ENCODE assay signal across 19 cellular contexts in the genomic region with DNA sequence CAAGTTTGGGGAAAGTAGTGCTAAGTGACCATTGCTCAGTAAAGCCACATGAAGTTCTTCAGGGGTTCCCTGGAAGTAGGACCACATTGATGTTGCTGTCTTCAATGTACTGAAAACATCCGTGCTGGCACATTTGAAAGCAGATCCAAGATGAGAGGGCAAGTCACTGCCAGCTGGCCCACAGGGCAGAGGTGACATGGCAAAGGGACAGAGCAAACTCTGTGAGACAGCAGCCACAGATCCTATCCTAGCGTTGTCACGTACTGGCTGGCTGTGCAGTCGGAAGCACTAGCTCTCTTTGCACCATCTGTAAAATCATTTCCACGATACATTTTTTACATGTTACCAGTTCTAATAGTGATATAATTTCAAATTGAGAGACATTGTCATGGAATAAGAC. TPM values are rescaled to one million over a fixed set of nuclear protein-coding genes. Genes with fewer than 3 reads are reported as not detected.
A peak's percentile ranks its signal among the peaks of the same experiment; 100 is the strongest.
DNase-seq lines count a peak whose midpoint lies in the region; ATAC-seq and TF ChIP-seq lines count a peak whose summit lies in the region.
"Had no signal": no experiment of that assay in that cellular context is flagged by ENCODE, and none has a peak within 500 bp of the region (broad histone marks: within the 10 kb centered on the region; RNA-seq: fewer than 3 reads in every experiment).

No MANE protein-coding gene starts in this region.

- no peaks in the 10 kb centered on the region for H3K36me3 Mint-ChIP-seq in activated naive CD4-positive, alpha-beta T cell treated with anti-CD3 and anti-CD28 coated beads, Interleukin-2, amount 50 U/mL, for 72 hours
- H3K36me3 Mint-ChIP-seq: CD14-positive monocyte had no signal

- in situ Hi-C loops in Panc1 (cut with HindIII; ENCODE audit: low pct_unique_long_range_greater_than_20kb, low sequenced_read_pairs), result no loop called here

- H3K36me3 ChIP-seq in Panc1 (ENCODE audit: control insufficient read depth, insufficient read depth, low read length), result no peaks in the 10 kb centered on the region
- H3K36me3 ChIP-seq: SJSA1 had no signal

- ATAC-seq in Panc1, result 0 out of 2 replicates have a peak, but pooled peaks have one; percentile 51
- ATAC-seq in left cardiac atrium, result peak; percentile 56 to 75
- no peak for ATAC-seq in HG02588 (IDR thresholded peaks at IDR 0.05; ENCODE audit: unreplicated experiment)
- ATAC-seq in activated naive CD4-positive, alpha-beta T cell treated with anti-CD3 and anti-CD28 coated beads, Interleukin-2, amount 50 U/mL, for 72 hours, result no peak

- H3K27ac Mint-ChIP-seq in activated naive CD4-positive, alpha-beta T cell treated with anti-CD3 and anti-CD28 coated beads, Interleukin-2, amount 50 U/mL, for 72 hours, result no peak overlapping the region
- H3K27ac Mint-ChIP-seq: CD14-positive monocyte had no signal

- H3K27me3 ChIP-seq in Panc1 (ENCODE audit: control insufficient read depth, insufficient read depth, low read length), result no peaks in the 10 kb centered on the region
- H3K27me3 ChIP-seq: SJSA1 had no signal

- POLR2A ChIA-PET in Panc1 (lab: Charles Lee), result no interaction called here

- BruUV-seq in Panc1 (replicated peaks; lab: Mats Ljungman, UMichigan), result no TSS peak

- DNase-seq in Ammon's horn (ENCODE audit: low spot score), result peak; percentile 56
- DNase-seq in Panc1 (ENCODE audit: low read depth, low spot score), result no peak
- no peak for DNase-seq in left cardiac atrium
- DNase-seq in pons (ENCODE audit: low spot score), result peak; percentile 70
- DNase-seq in NCI-H1092 treated with DMSO at 0.1 percent for 48 hours (lab: John Stamatoyannopoulos, UW), result no peak
- DNase-seq in activated naive CD4-positive, alpha-beta T cell treated with anti-CD3 and anti-CD28 coated beads, Interleukin-2, amount 50 U/mL, for 72 hours (ENCODE audit: low spot score in 2 of 2), result no peak
- DNase-seq: GOT3, MM.1S, NCI-H1105, NCI-H1694 treated with DMSO at 0.1 percent for 48 hours, NCI-H2107, NCI-H345, NCI-H526 treated with DMSO at 0.1 percent for 48 hours, OCI-M1 had no signal

- H3K9me3 Mint-ChIP-seq in activated naive CD4-positive, alpha-beta T cell treated with anti-CD3 and anti-CD28 coated beads, Interleukin-2, amount 50 U/mL, for 72 hours, result no peaks in the 10 kb centered on the region
- H3K9me3 Mint-ChIP-seq: CD14-positive monocyte had no signal

- no peaks in the 10 kb centered on the region for H3K9me3 ChIP-seq in Panc1 (ENCODE audit: control insufficient read depth, insufficient read depth, low read depth, low read length)
- H3K9me3 ChIP-seq: SJSA1 had no signal

- no peak for TF ChIP-seq CTCF in Panc1 (IDR thresholded peaks at IDR 0.05)

- H3K27ac ChIP-seq in Panc1 (ENCODE audit: low read length), result no peak overlapping the region
- H3K27ac ChIP-seq: RWPE1, SJSA1 had no signal

- intact Hi-C loops in Panc1 (cut with micrococcal nuclease; ENCODE audit: unreplicated experiment), result no loop called here
- intact Hi-C loops in left cardiac atrium (cut with DNase I), result no loop called here

- no peaks in the 10 kb centered on the region for H3K4me1 ChIP-seq in Panc1 (ENCODE audit: control insufficient read depth, insufficient read depth, low read length)

- CTCF ChIA-PET in Panc1 (lab: Charles Lee), result no interaction called here

- H3K4me3 ChIP-seq in Panc1 (ENCODE audit: low read depth in 2 of 2, low read length in 2 of 2), result no peak overlapping the region
- H3K4me3 ChIP-seq: SJSA1 had no signal

RNA-seq across cellular contexts. Expression of gene MUC13, which starts 13.8 kb away (rescaled TPM):
- total RNA-seq in Panc1 (2021; ENCODE audit: unreplicated experiment), result 0.13 TPM
- not detected for polyA plus RNA-seq in Panc1 (2012; ENCODE audit: insufficient read length)
- total RNA-seq in left cardiac atrium, result not detected
- total RNA-seq in activated naive CD4-positive, alpha-beta T cell treated with anti-CD3 and anti-CD28 coated beads, Interleukin-2, amount 50 U/mL, for 72 hours, result not detected
- total RNA-seq: A673, SJSA1 had no signal
- polyA plus RNA-seq: CD14-positive monocyte had no signal

RNA-seq across cellular contexts. Expression of gene ITGB5, which starts 33.6 kb away (rescaled TPM):
- total RNA-seq in Panc1 (2021; ENCODE audit: unreplicated experiment) (446 TPM), left cardiac atrium (100 to 1,000 TPM in 1 of 2 donors, 10 to 100 TPM in 1; 86.1 to 119 TPM)
- 777 TPM for polyA plus RNA-seq in Panc1 (2012; ENCODE audit: insufficient read length)
- total RNA-seq in activated naive CD4-positive, alpha-beta T cell treated with anti-CD3 and anti-CD28 coated beads, Interleukin-2, amount 50 U/mL, for 72 hours, result 1 to 10 TPM in 1 of 2 donors, under 1 TPM in 1; 0.37 to 1.5 TPM

Comparison
In these comparisons a context has a peak if more than half of its experiments do, and no peak if none do; other contexts are left out.
1. DNase-seq: peak in Ammon's horn (single experiment) and pons (single experiment); none in Panc1 (single experiment), left cardiac atrium (single experiment), NCI-H1092 treated with DMSO at 0.1 percent for 48 hours (single experiment) and activated naive CD4-positive, alpha-beta T cell treated with anti-CD3 and anti-CD28 coated beads, Interleukin-2, amount 50 U/mL, for 72 hours (0 of 2).
2. ATAC-seq: peak in Panc1 (single experiment) and left cardiac atrium (2 of 2); none in HG02588 (single experiment) and activated naive CD4-positive, alpha-beta T cell treated with anti-CD3 and anti-CD28 coated beads, Interleukin-2, amount 50 U/mL, for 72 hours (0 of 2).
3. RNA of gene ITGB5, which starts 33.6 kb away (total RNA-seq): 446 TPM in Panc1 (single experiment) and 86.1 to 119 TPM in left cardiac atrium; 0.37 to 1.5 TPM in activated naive CD4-positive, alpha-beta T cell treated with anti-CD3 and anti-CD28 coated beads, Interleukin-2, amount 50 U/mL, for 72 hours; every median in the first group is over 10 times any median in the second.